Comparison of ENCODE assay signal across 1 cellular context in the genomic region with DNA sequence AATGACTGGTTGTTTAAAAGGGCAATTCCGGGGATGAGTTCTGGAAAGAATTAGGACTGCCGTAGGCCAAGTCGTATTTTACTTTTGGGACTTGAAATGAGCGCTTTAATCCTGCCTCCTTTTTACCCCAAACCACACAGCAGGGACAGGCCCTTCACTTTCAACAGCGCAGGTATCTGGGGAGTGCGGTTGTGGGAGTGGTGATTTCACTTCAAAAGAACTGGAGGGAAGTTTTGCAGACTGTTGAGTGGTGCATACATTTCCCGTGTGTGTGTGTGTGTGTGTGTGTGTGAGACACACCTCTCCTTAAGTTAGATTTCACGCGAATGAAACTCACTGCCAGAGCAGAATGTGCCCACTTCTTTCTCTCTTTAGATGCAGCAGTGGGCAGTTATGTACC.
TF ChIP-seq lines count a peak whose summit lies in the region.

No MANE protein-coding gene starts in this region.

TF ChIP-seq in GM23338, 12 proteins besides CTCF, POLR2A, EP300 and RAD21 (continued from another document):
- TF ChIP-seq, protein P1, sequence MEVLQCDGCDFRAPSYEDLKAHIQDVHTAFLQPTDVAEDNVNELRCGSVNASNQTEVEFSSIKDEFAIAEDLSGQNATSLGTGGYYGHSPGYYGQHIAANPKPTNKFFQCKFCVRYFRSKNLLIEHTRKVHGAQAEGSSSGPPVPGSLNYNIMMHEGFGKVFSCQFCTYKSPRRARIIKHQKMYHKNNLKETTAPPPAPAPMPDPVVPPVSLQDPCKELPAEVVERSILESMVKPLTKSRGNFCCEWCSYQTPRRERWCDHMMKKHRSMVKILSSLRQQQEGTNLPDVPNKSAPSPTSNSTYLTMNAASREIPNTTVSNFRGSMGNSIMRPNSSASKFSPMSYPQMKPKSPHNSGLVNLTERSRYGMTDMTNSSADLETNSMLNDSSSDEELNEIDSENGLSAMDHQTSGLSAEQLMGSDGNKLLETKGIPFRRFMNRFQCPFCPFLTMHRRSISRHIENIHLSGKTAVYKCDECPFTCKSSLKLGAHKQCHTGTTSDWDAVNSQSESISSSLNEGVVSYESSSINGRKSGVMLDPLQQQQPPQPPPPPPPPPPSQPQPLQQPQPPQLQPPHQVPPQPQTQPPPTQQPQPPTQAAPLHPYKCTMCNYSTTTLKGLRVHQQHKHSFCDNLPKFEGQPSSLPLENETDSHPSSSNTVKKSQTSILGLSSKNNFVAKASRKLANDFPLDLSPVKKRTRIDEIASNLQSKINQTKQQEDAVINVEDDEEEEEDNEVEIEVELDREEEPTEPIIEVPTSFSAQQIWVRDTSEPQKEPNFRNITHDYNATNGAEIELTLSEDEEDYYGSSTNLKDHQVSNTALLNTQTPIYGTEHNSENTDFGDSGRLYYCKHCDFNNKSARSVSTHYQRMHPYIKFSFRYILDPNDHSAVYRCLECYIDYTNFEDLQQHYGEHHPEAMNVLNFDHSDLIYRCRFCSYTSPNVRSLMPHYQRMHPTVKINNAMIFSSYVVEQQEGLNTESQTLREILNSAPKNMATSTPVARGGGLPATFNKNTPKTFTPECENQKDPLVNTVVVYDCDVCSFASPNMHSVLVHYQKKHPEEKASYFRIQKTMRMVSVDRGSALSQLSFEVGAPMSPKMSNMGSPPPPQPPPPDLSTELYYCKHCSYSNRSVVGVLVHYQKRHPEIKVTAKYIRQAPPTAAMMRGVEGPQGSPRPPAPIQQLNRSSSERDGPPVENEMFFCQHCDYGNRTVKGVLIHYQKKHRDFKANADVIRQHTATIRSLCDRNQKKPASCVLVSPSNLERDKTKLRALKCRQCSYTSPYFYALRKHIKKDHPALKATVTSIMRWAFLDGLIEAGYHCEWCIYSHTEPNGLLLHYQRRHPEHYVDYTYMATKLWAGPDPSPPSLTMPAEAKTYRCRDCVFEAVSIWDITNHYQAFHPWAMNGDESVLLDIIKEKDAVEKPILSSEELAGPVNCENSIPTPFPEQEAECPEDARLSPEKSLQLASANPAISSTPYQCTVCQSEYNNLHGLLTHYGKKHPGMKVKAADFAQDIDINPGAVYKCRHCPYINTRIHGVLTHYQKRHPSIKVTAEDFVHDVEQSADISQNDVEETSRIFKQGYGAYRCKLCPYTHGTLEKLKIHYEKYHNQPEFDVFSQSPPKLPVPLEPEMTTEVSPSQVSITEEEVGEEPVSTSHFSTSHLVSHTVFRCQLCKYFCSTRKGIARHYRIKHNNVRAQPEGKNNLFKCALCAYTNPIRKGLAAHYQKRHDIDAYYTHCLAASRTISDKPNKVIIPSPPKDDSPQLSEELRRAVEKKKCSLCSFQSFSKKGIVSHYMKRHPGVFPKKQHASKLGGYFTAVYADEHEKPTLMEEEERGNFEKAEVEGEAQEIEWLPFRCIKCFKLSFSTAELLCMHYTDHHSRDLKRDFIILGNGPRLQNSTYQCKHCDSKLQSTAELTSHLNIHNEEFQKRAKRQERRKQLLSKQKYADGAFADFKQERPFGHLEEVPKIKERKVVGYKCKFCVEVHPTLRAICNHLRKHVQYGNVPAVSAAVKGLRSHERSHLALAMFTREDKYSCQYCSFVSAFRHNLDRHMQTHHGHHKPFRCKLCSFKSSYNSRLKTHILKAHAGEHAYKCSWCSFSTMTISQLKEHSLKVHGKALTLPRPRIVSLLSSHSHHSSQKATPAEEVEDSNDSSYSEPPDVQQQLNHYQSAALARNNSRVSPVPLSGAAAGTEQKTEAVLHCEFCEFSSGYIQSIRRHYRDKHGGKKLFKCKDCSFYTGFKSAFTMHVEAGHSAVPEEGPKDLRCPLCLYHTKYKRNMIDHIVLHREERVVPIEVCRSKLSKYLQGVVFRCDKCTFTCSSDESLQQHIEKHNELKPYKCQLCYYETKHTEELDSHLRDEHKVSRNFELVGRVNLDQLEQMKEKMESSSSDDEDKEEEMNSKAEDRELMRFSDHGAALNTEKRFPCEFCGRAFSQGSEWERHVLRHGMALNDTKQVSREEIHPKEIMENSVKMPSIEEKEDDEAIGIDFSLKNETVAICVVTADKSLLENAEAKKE (CRISPR knock-in tag; IDR thresholded peaks at IDR 0.05) = no peak
- TF ChIP-seq POLR2AphosphoS5 (IDR thresholded peaks at IDR 0.05; ENCODE audit: low read depth) = no peak
- TF ChIP-seq EZH2phosphoT487 (IDR thresholded peaks at IDR 0.05; ENCODE audit: unreplicated experiment) = no peak
